In genomic region chr20:1507276-1507675, GRCh38 we compare ENCODE assay signal across 35 cellular contexts. TPM values are rescaled to one million over a fixed set of nuclear protein-coding genes. Genes with fewer than 3 reads are reported as not detected.
"Had no signal": no experiment of that assay in that cellular context is flagged by ENCODE, and none has a peak within 500 bp of the region (broad histone marks: within the 10 kb centered on the region; RNA-seq: fewer than 3 reads in every experiment).

No MANE protein-coding gene starts in this region.

- H3K4me1 ChIP-seq: psoas muscle, testis, tibial nerve, upper lobe of left lung, uterus had no signal

- H3K4me3 Mint-ChIP-seq: effector memory CD8-positive, alpha-beta T cell; naive thymus-derived CD8-positive, alpha-beta T cell; nephron progenitor cell; stimulated activated memory B cell treated with anti-CD40 and anti-IgM and Interleukin-4, amounts not matched to agents 10 μg/mL and 1 μg/mL and 100 μg/mL, for 72 hours had no signal

- H3K36me3 Mint-ChIP-seq: stimulated activated memory B cell treated with anti-CD40 and anti-IgM and Interleukin-4, amounts not matched to agents 10 μg/mL and 1 μg/mL and 100 μg/mL, for 72 hours had no signal

- H3K27ac ChIP-seq: esophagus squamous epithelium, heart right ventricle, left lung, ovary, psoas muscle, skin epidermis, spleen, testis, tibial nerve, upper lobe of left lung, uterus had no signal

- ATAC-seq: effector memory CD8-positive, alpha-beta T cell; heart right ventricle; left lung; naive thymus-derived CD8-positive, alpha-beta T cell; psoas muscle; right cardiac atrium; stimulated activated memory B cell treated with anti-CD40 and anti-IgM and Interleukin-4, amounts not matched to agents 10 μg/mL and 1 μg/mL and 100 μg/mL, for 72 hours; stimulated activated naive CD8-positive, alpha-beta T cell treated with anti-CD3 and anti-CD28 coated beads, Interleukin-15, Interleukin-2, amounts not matched to agents 100 U/mL and 50 U/mL, for 24 hours had no signal

- DNase-seq: cortex of kidney; effector memory CD8-positive, alpha-beta T cell; erythroblast; esophagus squamous epithelium; foreskin melanocyte; glutamatergic neuron; heart right ventricle; hypothalamus; left cardiac atrium; left lung; mesendoderm; midbrain; naive thymus-derived CD8-positive, alpha-beta T cell; nephron progenitor cell; occipital lobe; ovary; posterior cingulate gyrus; psoas muscle; right cardiac atrium; spleen; stimulated activated CD4-positive, alpha-beta T cell treated with anti-CD3 and anti-CD28 coated beads, Interleukin-4, amount 100 ng/mL, for 4 hours; stimulated activated naive CD8-positive, alpha-beta T cell treated with anti-CD3 and anti-CD28 coated beads, Interleukin-15, Interleukin-2, amounts not matched to agents 100 U/mL and 50 U/mL, for 24 hours; substantia nigra; testis; upper lobe of left lung; uterus had no signal

- H3K4me3 ChIP-seq: esophagus squamous epithelium, heart right ventricle, left lung, ovary, psoas muscle, skin epidermis, spleen, testis, tibial nerve, upper lobe of left lung, uterus had no signal

- H3K4me1 Mint-ChIP-seq: nephron progenitor cell had no signal

- FAIRE-seq: endometrium had no signal

- H3K9me3 Mint-ChIP-seq: effector memory CD8-positive, alpha-beta T cell; stimulated activated memory B cell treated with anti-CD40 and anti-IgM and Interleukin-4, amounts not matched to agents 10 μg/mL and 1 μg/mL and 100 μg/mL, for 72 hours had no signal

- H3K27me3 ChIP-seq: ovary, testis, tibial nerve, upper lobe of left lung, uterus had no signal

- H3K36me3 ChIP-seq: esophagus squamous epithelium, heart right ventricle, left lung, ovary, spleen, tibial nerve, upper lobe of left lung, uterus had no signal

- H3K9me3 ChIP-seq: esophagus squamous epithelium, left lung, ovary, psoas muscle, testis, upper lobe of left lung, uterus had no signal

- H3K27ac Mint-ChIP-seq: effector memory CD8-positive, alpha-beta T cell; naive thymus-derived CD8-positive, alpha-beta T cell; nephron progenitor cell; stimulated activated memory B cell treated with anti-CD40 and anti-IgM and Interleukin-4, amounts not matched to agents 10 μg/mL and 1 μg/mL and 100 μg/mL, for 72 hours had no signal

RNA-seq across cellular contexts. Expression of gene SIRPB2, which starts 16.1 kb away (rescaled TPM):
- total RNA-seq: kidney epithelial cell; naive thymus-derived CD8-positive, alpha-beta T cell; renal cortical epithelial cell had no signal
- polyA plus RNA-seq: naive thymus-derived CD8-positive, alpha-beta T cell had no signal

RNA-seq across cellular contexts. Expression of gene SIRPD, which starts 50.2 kb away (rescaled TPM):
- total RNA-seq: dermis microvascular lymphatic vessel endothelial cell, esophagus squamous epithelium, kidney epithelial cell, left cardiac atrium, lower leg skin, lung microvascular endothelial cell, occipital lobe, ovary, psoas muscle, renal cortical epithelial cell, right cardiac atrium, tibial nerve, uterus had no signal
- polyA plus RNA-seq: ovary, psoas muscle, right cardiac atrium had no signal
